28 cellular contexts compared by ENCODE assay signal in the genomic region with DNA sequence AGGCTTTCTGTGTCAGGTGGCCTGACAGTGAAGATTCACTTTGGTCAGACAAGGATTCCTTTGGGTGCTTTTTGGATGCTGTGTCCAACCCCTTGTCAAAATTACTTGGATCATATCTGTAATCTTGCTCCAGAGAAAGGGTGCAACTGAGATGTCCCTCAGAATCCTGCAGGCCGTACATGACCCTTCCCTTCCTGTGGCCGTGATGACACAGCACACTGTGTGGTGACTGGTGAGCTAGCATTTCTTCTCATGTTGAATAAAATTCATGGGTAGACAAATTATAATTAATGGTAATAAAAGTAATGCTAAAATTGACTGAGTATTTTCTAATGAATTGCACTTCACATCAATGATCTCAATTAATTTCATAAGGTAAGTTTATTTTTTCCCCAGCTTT.
"Had no signal": no experiment of that assay in that cellular context is flagged by ENCODE, and none has a peak within 500 bp of the region (broad histone marks: within the 10 kb centered on the region; RNA-seq: fewer than 3 reads in every experiment).

No MANE protein-coding gene starts in this region.

- H3K27ac ChIP-seq: ovary, parathyroid adenoma, psoas muscle, right lobe of liver, sigmoid colon, stomach, thoracic aorta, thyroid gland, tibial nerve, upper lobe of left lung, vagina had no signal

- H3K36me3 ChIP-seq: ovary, right lobe of liver, sigmoid colon, stomach, thoracic aorta, thyroid gland, tibial nerve, upper lobe of left lung, vagina had no signal

- H3K9me3 ChIP-seq: ovary, psoas muscle, right lobe of liver, sigmoid colon, stomach, thoracic aorta, thyroid gland, tibial nerve, upper lobe of left lung, vagina had no signal

- H3K79me2 ChIP-seq: parathyroid adenoma had no signal

- H3K36me3 Mint-ChIP-seq: stimulated activated effector memory CD8-positive, alpha-beta T cell treated with anti-CD3 and anti-CD28 coated beads, Interleukin-12 subunit alpha, Interleukin-12 subunit beta, amount 100 ng/mL, for 72 hours; stimulated activated naive B cell treated with anti-CD40 and anti-IgM and Interleukin-4, amounts not matched to agents 10 μg/mL and 1 μg/mL and 100 μg/mL, for 72 hours had no signal

- H3K9me3 Mint-ChIP-seq: natural killer cell treated with Interleukin-12 subunit alpha and Interleukin-12 subunit beta and Interleukin-15 and Interleukin-18, amount 100 ng/mL, for 72 hours; nephron progenitor cell; neural crest cell; stimulated activated effector memory CD8-positive, alpha-beta T cell treated with anti-CD3 and anti-CD28 coated beads, Interleukin-12 subunit alpha, Interleukin-12 subunit beta, amount 100 ng/mL, for 72 hours; stimulated activated naive CD8-positive, alpha-beta T cell treated with anti-CD3 and anti-CD28 coated beads, Interleukin-15, Interleukin-2, amounts not matched to agents 100 ng/mL and 50 ng/mL, for 24 hours had no signal

- H3K27me3 Mint-ChIP-seq: progenitor cell of endocrine pancreas; stimulated activated naive B cell treated with anti-CD40 and anti-IgM and Interleukin-4, amounts not matched to agents 10 μg/mL and 1 μg/mL and 100 μg/mL, for 72 hours; stimulated activated naive CD8-positive, alpha-beta T cell treated with anti-CD3 and anti-CD28 coated beads, Interleukin-15, Interleukin-2, amounts not matched to agents 100 ng/mL and 50 ng/mL, for 24 hours had no signal

- H2AFZ ChIP-seq: parathyroid adenoma had no signal

- H3K27me3 ChIP-seq: ovary, right lobe of liver, sigmoid colon, stomach, thyroid gland, tibial nerve, upper lobe of left lung, vagina had no signal

- H3K4me1 ChIP-seq: parathyroid adenoma, psoas muscle, right lobe of liver, thyroid gland, tibial nerve, upper lobe of left lung, vagina had no signal

- H3K4me3 ChIP-seq: ovary, psoas muscle, right lobe of liver, sigmoid colon, stomach, thoracic aorta, thyroid gland, tibial nerve, upper lobe of left lung, vagina had no signal

- H3K4me3 Mint-ChIP-seq: natural killer cell treated with Interleukin-12 subunit alpha and Interleukin-12 subunit beta and Interleukin-15 and Interleukin-18, amount 100 ng/mL, for 72 hours; nephron progenitor cell; neural crest cell; stimulated activated effector memory CD8-positive, alpha-beta T cell treated with anti-CD3 and anti-CD28 coated beads, Interleukin-12 subunit alpha, Interleukin-12 subunit beta, amount 100 ng/mL, for 72 hours; stimulated activated naive B cell treated with anti-CD40 and anti-IgM and Interleukin-4, amounts not matched to agents 10 μg/mL and 1 μg/mL and 100 μg/mL, for 72 hours; stimulated activated naive CD8-positive, alpha-beta T cell treated with anti-CD3 and anti-CD28 coated beads, Interleukin-15, Interleukin-2, amounts not matched to agents 100 ng/mL and 50 ng/mL, for 24 hours had no signal

- H3K27ac Mint-ChIP-seq: natural killer cell treated with Interleukin-12 subunit alpha and Interleukin-12 subunit beta and Interleukin-15 and Interleukin-18, amount 100 ng/mL, for 72 hours; nephron progenitor cell; progenitor cell of endocrine pancreas; stimulated activated effector memory CD8-positive, alpha-beta T cell treated with anti-CD3 and anti-CD28 coated beads, Interleukin-12 subunit alpha, Interleukin-12 subunit beta, amount 100 ng/mL, for 72 hours; stimulated activated naive B cell treated with anti-CD40 and anti-IgM and Interleukin-4, amounts not matched to agents 10 μg/mL and 1 μg/mL and 100 μg/mL, for 72 hours; stimulated activated naive CD8-positive, alpha-beta T cell treated with anti-CD3 and anti-CD28 coated beads, Interleukin-15, Interleukin-2, amounts not matched to agents 100 ng/mL and 50 ng/mL, for 24 hours had no signal

- DNase-seq: nephron progenitor cell; occipital lobe; ovary; posterior cingulate gyrus; psoas muscle; right cardiac atrium; right lobe of liver; sigmoid colon; small intestine; stimulated activated CD4-positive, alpha-beta T cell treated with anti-CD3 and anti-CD28 coated beads, Interleukin-15, amount 100 ng/mL, for 24 hours; stimulated activated CD4-positive, alpha-beta T cell treated with anti-CD3 and anti-CD28 coated beads, Interleukin-2, amount 100 ng/mL, for 24 hours; stimulated activated CD4-positive, alpha-beta T cell treated with anti-CD3 and anti-CD28 coated beads, Interleukin-2, amount 100 ng/mL, for 48 hours; stimulated activated CD4-positive, alpha-beta T cell treated with anti-CD3 and anti-CD28 coated beads, Interleukin-4, amount 100 ng/mL, for 24 hours; stimulated activated naive B cell treated with anti-CD40 and anti-IgM and Interleukin-4, amounts not matched to agents 10 μg/mL and 1 μg/mL and 100 μg/mL, for 72 hours; stimulated activated naive CD4-positive, alpha-beta T cell treated with Interleukin-2 at 50 U/mL for 16 hours; stomach; thyroid gland; trophoblast cell; upper lobe of left lung had no signal

- H3K9ac ChIP-seq: parathyroid adenoma had no signal

- FAIRE-seq: small intestine had no signal
